ENCODE assay signal across 15 cellular contexts in the genomic region with DNA sequence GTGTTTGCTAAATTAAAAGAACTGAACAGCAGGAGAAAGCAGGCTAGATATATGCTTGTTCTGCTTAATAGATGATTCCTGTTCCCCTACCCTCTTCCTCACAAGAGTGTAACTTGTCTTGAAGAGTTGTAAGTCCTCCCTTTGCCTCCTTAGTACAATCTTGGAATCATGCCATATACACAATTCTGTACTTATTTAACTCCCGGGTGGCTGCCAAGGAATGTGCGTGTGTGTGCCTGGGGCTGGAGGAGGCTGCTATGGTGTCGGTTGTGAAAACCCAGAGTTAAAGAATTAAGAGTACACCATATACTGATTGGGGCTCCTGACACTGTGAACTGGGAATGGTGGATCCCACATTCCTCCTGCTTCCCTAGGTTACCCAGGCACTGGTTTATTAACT.
DNase-seq lines count a peak whose midpoint lies in the region; ATAC-seq and TF ChIP-seq lines count a peak whose summit lies in the region.
"Had no signal": no experiment of that assay in that cellular context is flagged by ENCODE, and none has a peak within 500 bp of the region (broad histone marks: within the 10 kb centered on the region; RNA-seq: fewer than 3 reads in every experiment).

No MANE protein-coding gene starts in this region.

- CTCF ChIA-PET in activated CD8-positive, alpha-beta memory T cell treated with anti-CD3 and anti-CD28 coated beads, Interleukin-2, amount 10 ng/mL, durations not matched to agents 7 days and 5 days (lab: Charles Lee), result no interaction called here

- H3K4me1 Mint-ChIP-seq in activated T-helper 2 cell treated with anti-CD3 and anti-CD28 coated beads, Interferon-gamma antibody, Interleukin-2, Interleukin-4, amounts not matched to agents 10 μg/mL and 5 μg/mL and 100 μg/mL, durations not matched to agents 14 hours and 24 hours and 36 hours (ENCODE audit: low read depth), result peaks cover 9% of the 10 kb centered on the region
- no peaks in the 10 kb centered on the region for H3K4me1 Mint-ChIP-seq in activated CD8-positive, alpha-beta memory T cell treated with anti-CD3 and anti-CD28 coated beads, Interleukin-2, amount 10 ng/mL, durations not matched to agents 7 days and 5 days
- H3K4me1 Mint-ChIP-seq: activated CD4-positive, alpha-beta T cell treated with anti-CD3 and anti-CD28 coated beads, Interleukin-2, amount 10 ng/mL, durations not matched to agents 7 days and 5 days; immature natural killer cell had no signal

- H3K27ac Mint-ChIP-seq in activated T-helper 2 cell treated with anti-CD3 and anti-CD28 coated beads, Interferon-gamma antibody, Interleukin-2, Interleukin-4, amounts not matched to agents 10 μg/mL and 5 μg/mL and 100 μg/mL, durations not matched to agents 14 hours and 24 hours and 36 hours, result no peak overlapping the region
- H3K27ac Mint-ChIP-seq in activated CD8-positive, alpha-beta memory T cell treated with anti-CD3 and anti-CD28 coated beads, Interleukin-2, amount 10 ng/mL, durations not matched to agents 7 days and 5 days, result no peak overlapping the region
- H3K27ac Mint-ChIP-seq: activated CD4-positive, alpha-beta T cell treated with anti-CD3 and anti-CD28 coated beads, Interleukin-2, amount 10 ng/mL, durations not matched to agents 7 days and 5 days; activated naive CD8-positive, alpha-beta T cell treated with anti-CD3 and anti-CD28 coated beads, Interleukin-2, amount 50 U/mL, for 24 hours; activated T-cell treated with anti-CD3 and anti-CD28 coated beads, Interleukin-2, amount 50 U/mL, for 24 hours; immature natural killer cell had no signal

- no peaks in the 10 kb centered on the region for H3K27me3 Mint-ChIP-seq in activated T-helper 2 cell treated with anti-CD3 and anti-CD28 coated beads, Interferon-gamma antibody, Interleukin-2, Interleukin-4, amounts not matched to agents 10 μg/mL and 5 μg/mL and 100 μg/mL, durations not matched to agents 14 hours and 24 hours and 36 hours (ENCODE audit: low read depth)
- no peaks in the 10 kb centered on the region for H3K27me3 Mint-ChIP-seq in activated CD8-positive, alpha-beta memory T cell treated with anti-CD3 and anti-CD28 coated beads, Interleukin-2, amount 10 ng/mL, durations not matched to agents 7 days and 5 days
- H3K27me3 Mint-ChIP-seq: activated CD4-positive, alpha-beta T cell treated with anti-CD3 and anti-CD28 coated beads, Interleukin-2, amount 10 ng/mL, durations not matched to agents 7 days and 5 days; activated naive CD8-positive, alpha-beta T cell treated with anti-CD3 and anti-CD28 coated beads, Interleukin-2, amount 50 U/mL, for 24 hours; activated T-cell treated with anti-CD3 and anti-CD28 coated beads, Interleukin-2, amount 50 U/mL, for 24 hours had no signal

- no peaks in the 10 kb centered on the region for H3K36me3 Mint-ChIP-seq in activated T-helper 2 cell treated with anti-CD3 and anti-CD28 coated beads, Interferon-gamma antibody, Interleukin-2, Interleukin-4, amounts not matched to agents 10 μg/mL and 5 μg/mL and 100 μg/mL, durations not matched to agents 14 hours and 24 hours and 36 hours (ENCODE audit: low read depth)
- no peaks in the 10 kb centered on the region for H3K36me3 Mint-ChIP-seq in activated CD8-positive, alpha-beta memory T cell treated with anti-CD3 and anti-CD28 coated beads, Interleukin-2, amount 10 ng/mL, durations not matched to agents 7 days and 5 days

- H3K36me3 ChIP-seq in mucosa of descending colon (ENCODE audit: low read depth), result no peaks in the 10 kb centered on the region
- H3K36me3 ChIP-seq: pancreas had no signal

- no peaks in the 10 kb centered on the region for H3K9me3 Mint-ChIP-seq in activated T-helper 2 cell treated with anti-CD3 and anti-CD28 coated beads, Interferon-gamma antibody, Interleukin-2, Interleukin-4, amounts not matched to agents 10 μg/mL and 5 μg/mL and 100 μg/mL, durations not matched to agents 14 hours and 24 hours and 36 hours
- H3K9me3 Mint-ChIP-seq in activated CD8-positive, alpha-beta memory T cell treated with anti-CD3 and anti-CD28 coated beads, Interleukin-2, amount 10 ng/mL, durations not matched to agents 7 days and 5 days (ENCODE audit: low read depth), result no peaks in the 10 kb centered on the region
- H3K9me3 Mint-ChIP-seq: activated CD4-positive, alpha-beta T cell treated with anti-CD3 and anti-CD28 coated beads, Interleukin-2, amount 10 ng/mL, durations not matched to agents 7 days and 5 days; activated naive CD8-positive, alpha-beta T cell treated with anti-CD3 and anti-CD28 coated beads, Interleukin-2, amount 50 U/mL, for 24 hours; activated T-cell treated with anti-CD3 and anti-CD28 coated beads, Interleukin-2, amount 50 U/mL, for 24 hours; immature natural killer cell had no signal

- H3K4me3 Mint-ChIP-seq in activated T-helper 2 cell treated with anti-CD3 and anti-CD28 coated beads, Interferon-gamma antibody, Interleukin-2, Interleukin-4, amounts not matched to agents 10 μg/mL and 5 μg/mL and 100 μg/mL, durations not matched to agents 14 hours and 24 hours and 36 hours (ENCODE audit: low read depth), result no peak overlapping the region
- no peak overlapping the region for H3K4me3 Mint-ChIP-seq in activated CD8-positive, alpha-beta memory T cell treated with anti-CD3 and anti-CD28 coated beads, Interleukin-2, amount 10 ng/mL, durations not matched to agents 7 days and 5 days
- H3K4me3 Mint-ChIP-seq: activated CD4-positive, alpha-beta T cell treated with anti-CD3 and anti-CD28 coated beads, Interleukin-2, amount 10 ng/mL, durations not matched to agents 7 days and 5 days; activated naive CD8-positive, alpha-beta T cell treated with anti-CD3 and anti-CD28 coated beads, Interleukin-2, amount 50 U/mL, for 24 hours; activated T-cell treated with anti-CD3 and anti-CD28 coated beads, Interleukin-2, amount 50 U/mL, for 24 hours; immature natural killer cell had no signal

- TF ChIP-seq CTCF in fibroblast of pulmonary artery (IDR thresholded peaks at IDR 0.05; ENCODE audit: low read length, missing control alignments) (no peak), mucosa of descending colon (IDR thresholded peaks at IDR 0.05) (no peak)

- ATAC-seq in Right ventricle myocardium superior (ENCODE audit: poor library complexity) (peak; percentile 26), mucosa of descending colon (peak; percentile 18)
- no peak for ATAC-seq in activated CD8-positive, alpha-beta memory T cell treated with anti-CD3 and anti-CD28 coated beads, Interleukin-2, amount 10 ng/mL, durations not matched to agents 7 days and 5 days
- ATAC-seq: activated naive CD8-positive, alpha-beta T cell treated with anti-CD3 and anti-CD28 coated beads, Interleukin-2, amount 50 U/mL, for 24 hours; foreskin keratinocyte; pancreas had no signal

- no peaks in the 10 kb centered on the region for H3K4me1 ChIP-seq in mucosa of descending colon (ENCODE audit: low read depth)
- H3K4me1 ChIP-seq: foreskin keratinocyte, pancreas had no signal

- H3K4me3 ChIP-seq in fibroblast of pulmonary artery (replicated peaks; ENCODE audit: low read depth, low read length), result no peak overlapping the region
- H3K4me3 ChIP-seq in mucosa of descending colon, result no peak overlapping the region
- H3K4me3 ChIP-seq: pancreas had no signal

- H3K9me3 ChIP-seq in mucosa of descending colon, result no peaks in the 10 kb centered on the region
- H3K9me3 ChIP-seq: pancreas had no signal

- DNase-seq in Right ventricle myocardium superior, result peak; percentile 59
- DNase-seq in cardiac septum (ENCODE audit: low spot score), result no peak
- peak; percentile 72 for DNase-seq in fibroblast of pulmonary artery (ENCODE audit: low read depth)
- no peak for DNase-seq in mucosa of descending colon
- no peak for DNase-seq in NCI-H1417 treated with DMSO at 0.1 percent for 48 hours (lab: John Stamatoyannopoulos, UW)
- no peak for DNase-seq in GOT3 (lab: John Stamatoyannopoulos, UW)
- no peak for DNase-seq in activated T-helper 2 cell treated with anti-CD3 and anti-CD28 coated beads, Interferon-gamma antibody, Interleukin-2, Interleukin-4, amounts not matched to agents 10 μg/mL and 5 μg/mL and 100 μg/mL, durations not matched to agents 14 hours and 24 hours and 36 hours (ENCODE audit: low spot score)
- DNase-seq in activated CD8-positive, alpha-beta memory T cell treated with anti-CD3 and anti-CD28 coated beads, Interleukin-2, amount 10 ng/mL, durations not matched to agents 7 days and 5 days, result no peak
- DNase-seq: activated CD4-positive, alpha-beta T cell treated with anti-CD3 and anti-CD28 coated beads, Interleukin-2, amount 10 ng/mL, durations not matched to agents 7 days and 5 days; activated naive CD8-positive, alpha-beta T cell treated with anti-CD3 and anti-CD28 coated beads, Interleukin-2, amount 50 U/mL, for 24 hours; activated T-cell treated with anti-CD3 and anti-CD28 coated beads, Interleukin-2, amount 50 U/mL, for 24 hours; foreskin keratinocyte; immature natural killer cell; pancreas; T1000 had no signal

- intact Hi-C loops in Right ventricle myocardium superior (cut with DNase I) (loop anchor here (10.0 kb wide), 1 partner anchor 189 kb away; no protein-coding TSS in a partner anchor), cardiac septum (cut with DNase I) (loop anchor here (10.0 kb wide), 1 partner anchor 571 kb away; no protein-coding TSS in a partner anchor), mucosa of descending colon (cut with DNase I, micrococcal nuclease) (no loop called here)
- intact Hi-C loops in activated T-helper 2 cell treated with anti-CD3 and anti-CD28 coated beads, Interferon-gamma antibody, Interleukin-2, Interleukin-4, amounts not matched to agents 10 μg/mL and 5 μg/mL and 100 μg/mL, durations not matched to agents 14 hours and 24 hours and 36 hours (cut with micrococcal nuclease), result no loop called here

Comparison
In these comparisons a context has a peak if more than half of its experiments do, and no peak if none do; other contexts are left out.
1. DNase-seq: peak in Right ventricle myocardium superior (single experiment) and fibroblast of pulmonary artery (single experiment); none in cardiac septum (single experiment), mucosa of descending colon (0 of 3), NCI-H1417 treated with DMSO at 0.1 percent for 48 hours (single experiment), GOT3 (single experiment), activated T-helper 2 cell treated with anti-CD3 and anti-CD28 coated beads, Interferon-gamma antibody, Interleukin-2, Interleukin-4, amounts not matched to agents 10 μg/mL and 5 μg/mL and 100 μg/mL, durations not matched to agents 14 hours and 24 hours and 36 hours (single experiment) and activated CD8-positive, alpha-beta memory T cell treated with anti-CD3 and anti-CD28 coated beads, Interleukin-2, amount 10 ng/mL, durations not matched to agents 7 days and 5 days (single experiment).
2. intact Hi-C loops: an anchor here in Right ventricle myocardium superior (10.0 kb wide) and cardiac septum (10.0 kb wide); none called in mucosa of descending colon and activated T-helper 2 cell treated with anti-CD3 and anti-CD28 coated beads, Interferon-gamma antibody, Interleukin-2, Interleukin-4, amounts not matched to agents 10 μg/mL and 5 μg/mL and 100 μg/mL, durations not matched to agents 14 hours and 24 hours and 36 hours.